11 cellular contexts compared by ENCODE assay signal in genomic region chr7:4689668-4690067, GRCh38. TPM values are rescaled to one million over a fixed set of nuclear protein-coding genes. Genes with fewer than 3 reads are reported as not detected.
DNase-seq lines count a peak whose midpoint lies in the region; ATAC-seq lines count a peak whose summit lies in the region.
"Had no signal": no experiment of that assay in that cellular context is flagged by ENCODE, and none has a peak within 500 bp of the region (broad histone marks: within the 10 kb centered on the region; RNA-seq: fewer than 3 reads in every experiment).

No MANE protein-coding gene starts in this region.

- no peak overlapping the region for H3K4me3 Mint-ChIP-seq in T-helper 17 cell

- ATAC-seq in GM21390 (IDR thresholded peaks at IDR 0.05; ENCODE audit: unreplicated experiment): peak; percentile 43
- no peak for ATAC-seq in T-helper 17 cell
- no peak for ATAC-seq in GM18873 (IDR thresholded peaks at IDR 0.05; ENCODE audit: low FRiP score, unreplicated experiment)
- ATAC-seq: left lobe of liver had no signal

- H3K27ac Mint-ChIP-seq in T-helper 17 cell: peak overlapping the region; percentile 90

- peak overlapping the region; percentile 59 for H3K4me3 ChIP-seq in ACC112 (ENCODE audit: low read depth, low read length)
- H3K4me3 ChIP-seq in muscle layer of colon (ENCODE audit: low read depth in 1 of 2, low read length in 2 of 2): peak overlapping the region in 1 of 2 donors; percentile 53
- H3K4me3 ChIP-seq: Peyer's patch had no signal

- DNase-seq in T-helper 17 cell: no peak
- no peak for DNase-seq in NCI-H345 (lab: John Stamatoyannopoulos, UW)
- DNase-seq in stimulated activated CD4-positive, alpha-beta T cell treated with anti-CD3 and anti-CD28 coated beads, Interleukin-2, amount 100 ng/mL, for 48 hours: no peak
- no peak for DNase-seq in stimulated activated naive CD4-positive, alpha-beta T cell treated with Interleukin-2 at 50 U/mL for 16 hours (lab: John Stamatoyannopoulos, UW)
- DNase-seq: Peyer's patch had no signal

- H3K36me3 Mint-ChIP-seq in T-helper 17 cell (ENCODE audit: low read depth): peaks cover 2% of the 10 kb centered on the region

- H3K27me3 Mint-ChIP-seq in T-helper 17 cell: no peaks in the 10 kb centered on the region

- H3K4me1 Mint-ChIP-seq in T-helper 17 cell: peaks cover 54% of the 10 kb centered on the region

- H3K36me3 ChIP-seq in ACC112 (ENCODE audit: insufficient read depth, low read length) (peaks cover 5% of the 10 kb centered on the region; the same call in 1 of the 2 replicates), muscle layer of colon (ENCODE audit: insufficient read depth, low read length) (no peaks in the 10 kb centered on the region)
- H3K36me3 ChIP-seq: Peyer's patch had no signal

- peak overlapping the region; percentile 25 for H3K9ac ChIP-seq in muscle layer of colon (ENCODE audit: low read length)

- H3K27me3 ChIP-seq in ACC112 (ENCODE audit: insufficient read depth, low read length) (no peaks in the 10 kb centered on the region), muscle layer of colon (ENCODE audit: control insufficient read depth in 1 of 2, insufficient read depth in 2 of 2, low read length in 2 of 2) (no peaks in the 10 kb centered on the region)
- H3K27me3 ChIP-seq: Peyer's patch had no signal

- H3K4me1 ChIP-seq in ACC112 (ENCODE audit: control insufficient read depth, insufficient read depth, low read length, unreplicated experiment) (peaks cover 18% of the 10 kb centered on the region), muscle layer of colon (ENCODE audit: insufficient read depth, low read length) (peaks cover 69% of the 10 kb centered on the region)

- peaks cover 89% of the 10 kb centered on the region for H3K79me2 ChIP-seq in ACC112 (ENCODE audit: control insufficient read depth, insufficient read depth, low read length, unreplicated experiment)

- H3K9me3 ChIP-seq in T-helper 17 cell (ENCODE audit: control insufficient read depth, low read length, poor library complexity, severe bottlenecking) (no peaks in the 10 kb centered on the region), muscle layer of colon (ENCODE audit: low read length) (no peaks in the 10 kb centered on the region)
- H3K9me3 ChIP-seq: Peyer's patch had no signal

- H3K27ac ChIP-seq in ACC112 (ENCODE audit: low read depth, low read length) (no peak overlapping the region), muscle layer of colon (ENCODE audit: low read depth, low read length) (no peak overlapping the region)
- H3K27ac ChIP-seq: Peyer's patch, VCaP had no signal

- H2AFZ ChIP-seq in ACC112 (ENCODE audit: low read length, unreplicated experiment): no peak overlapping the region

RNA-seq across cellular contexts. Expression of gene FOXK1, which starts 7.6 kb away (rescaled TPM):
- total RNA-seq in T-helper 17 cell: 10 to 100 TPM; 59.8 to 60.9 TPM
